Comparison of ENCODE assay signal across 8 cellular contexts in genomic region chr18:9334351-9335254, GRCh38. TPM values are rescaled to one million over a fixed set of nuclear protein-coding genes. Genes with fewer than 3 reads are reported as not detected.
DNase-seq lines count a peak whose midpoint lies in the region; ATAC-seq and TF ChIP-seq lines count a peak whose summit lies in the region.

TSS of gene TWSG1 (plus strand) at chr18:9334773. CDS start at chr18:9337230, 2,457 bp downstream.

- H3K4me3 ChIP-seq in AG04450 (ENCODE audit: low read depth, low read length): peak within 1 kb of the TSS; percentile 68

- no peaks in the 10 kb centered on the region for H3K27me3 ChIP-seq in AG04450 (ENCODE audit: control insufficient read depth, insufficient read depth, low read length)

- intact Hi-C loops in activated B cell treated with CpG ODN at 0.5 μM for 24 hours (cut with micrococcal nuclease): loop anchor here (1.0 to 10.0 kb wide), 11 partner anchors 70 to 1190 kb away; partner anchors contain the start of genes ANKRD12, NAPG, NDUFV2 and RAB12

- DNase-seq in AG04450 (ENCODE audit: low read depth, low spot score): peak; percentile 91
- peak; percentile 92 for DNase-seq in NCI-H2196 treated with DMSO at 0.1 percent for 48 hours (lab: John Stamatoyannopoulos, UW; ENCODE audit: unreplicated experiment)
- peak; percentile 86 for DNase-seq in activated B cell treated with CpG ODN at 0.5 μM for 24 hours
- DNase-seq in caudate nucleus (lab: John Stamatoyannopoulos, UW): peak in 60 of 61 donors; percentile 33 to 96 (median 89)
- DNase-seq in inferior parietal cortex (ENCODE audit: extremely low spot score): peak; percentile 80
- peak; percentile 81 to 86 for DNase-seq in stimulated activated CD4-positive, alpha-beta T cell treated with anti-CD3 and anti-CD28 coated beads, Interleukin-12 subunit alpha, Interleukin-12 subunit beta, amount 100 ng/mL, for 24 hours (ENCODE audit: low read depth in 2 of 2)

- H3K9me3 Mint-ChIP-seq in activated B cell treated with CpG ODN at 0.5 μM for 24 hours: no peaks in the 10 kb centered on the region

- H3K4me1 Mint-ChIP-seq in activated B cell treated with CpG ODN at 0.5 μM for 24 hours: peaks cover 20% of the 10 kb centered on the region

- peak within 1 kb of the TSS; percentile 83 for H3K27ac ChIP-seq in AG04450 (ENCODE audit: low read depth, low read length)
- H3K27ac ChIP-seq in caudate nucleus (ENCODE audit: low read depth, low read length): peak within 1 kb of the TSS; percentile 78

- no peaks in the 10 kb centered on the region for H3K36me3 Mint-ChIP-seq in activated B cell treated with CpG ODN at 0.5 μM for 24 hours (ENCODE audit: low read depth)

- no peaks in the 10 kb centered on the region for H3K27me3 Mint-ChIP-seq in activated B cell treated with CpG ODN at 0.5 μM for 24 hours

- POLR2A ChIA-PET in AG04450 (lab: Yijun Ruan, JAX): interaction anchor here (0.5 to 2.0 kb wide), 14 partner anchors 10 to 598 kb away, joined by 3 to 14 read pairs (median 4); no protein-coding TSS in a partner anchor
- POLR2A ChIA-PET in activated B cell treated with CpG ODN at 0.5 μM for 24 hours (lab: Charles Lee): interaction anchor here (0.6 to 1.6 kb wide), 9 partner anchors 41 to 579 kb away, joined by 3 to 7 read pairs (median 5); partner anchors contain the start of genes ANKRD12, RALBP1 and VAPA

- CTCF ChIA-PET in AG04450 (lab: Charles Lee): interaction anchor here (0.5 to 1.6 kb wide), 9 partner anchors 11 to 178 kb away, joined by 3 to 7 read pairs (median 4); no protein-coding TSS in a partner anchor
- CTCF ChIA-PET in activated B cell treated with CpG ODN at 0.5 μM for 24 hours (lab: Charles Lee): interaction anchor here (1.0 kb wide), 1 partner anchor 261 kb away, joined by 3 read pairs; no protein-coding TSS in a partner anchor

- peaks cover 4% of the 10 kb centered on the region; the same call in 1 of the 2 replicates for H3K9me3 ChIP-seq in AG04450 (ENCODE audit: control insufficient read depth, insufficient read depth, low read length)

- peak within 1 kb of the TSS; percentile 60 for H3K27ac Mint-ChIP-seq in activated B cell treated with CpG ODN at 0.5 μM for 24 hours

- TF ChIP-seq CTCF in AG04450 (IDR thresholded peaks at IDR 0.05; ENCODE audit: low read depth, low read length) (peak; percentile 32; the same call in 1 of the 2 replicates), activated B cell treated with CpG ODN at 0.5 μM for 24 hours (IDR thresholded peaks at IDR 0.05) (no peak)

- ATAC-seq in GM18867 (IDR thresholded peaks at IDR 0.05; ENCODE audit: unreplicated experiment) (peak; percentile 88), HG03103 (IDR thresholded peaks at IDR 0.05; ENCODE audit: low read depth, unreplicated experiment) (peak; percentile 71), activated B cell treated with CpG ODN at 0.5 μM for 24 hours (ENCODE audit: low read depth) (peak; percentile 94)

- peak within 1 kb of the TSS; percentile 89 for H3K4me3 Mint-ChIP-seq in activated B cell treated with CpG ODN at 0.5 μM for 24 hours

RNA-seq across cellular contexts. Expression of gene TWSG1, which starts in this region (rescaled TPM):
- 301 and 328 TPM in 2 replicates for polyA plus RNA-seq in AG04450 (2011; rRNA removed)
- 368 and 380 TPM in 2 replicates for polyA minus RNA-seq in AG04450 (2011; rRNA and poly(A)+ RNA removed)
- total RNA-seq in activated B cell treated with CpG ODN at 0.5 μM for 24 hours: 4.1 and 4.8 TPM in 2 replicates

Comparison
In these comparisons a context has a peak if more than half of its experiments do, and no peak if none do; other contexts are left out.
1. Peak in every context shown above with its lines: DNase-seq, ATAC-seq, H3K4me3 ChIP-seq and H3K27ac ChIP-seq.